8 cellular contexts compared by ENCODE assay signal in genomic region chr1:86833461-86834215, GRCh38.
DNase-seq lines count a peak whose midpoint lies in the region; ATAC-seq and TF ChIP-seq lines count a peak whose summit lies in the region.

No MANE protein-coding gene starts in this region.

- peak; percentile 86 for ATAC-seq in GM18517 (IDR thresholded peaks at IDR 0.05; ENCODE audit: unreplicated experiment)
- ATAC-seq in HG03135 (IDR thresholded peaks at IDR 0.05; ENCODE audit: unreplicated experiment) = peak; percentile 80
- peak; percentile 93 for ATAC-seq in left colon

- intact Hi-C loops in left colon (cut with DNase I, micrococcal nuclease) = loop anchor here (5.0 to 10.0 kb wide), 3 partner anchors 131 to 249 kb away; no protein-coding TSS in a partner anchor

- peak; percentile 55 for TF ChIP-seq CTCF in AG04449 (IDR thresholded peaks at IDR 0.05; ENCODE audit: insufficient read depth, low read length, missing control alignments)

- POLR2A ChIA-PET in AG04449 (lab: Yijun Ruan, JAX) = no interaction called here

- CTCF ChIA-PET in AG04449 (lab: Yijun Ruan, JAX) = interaction anchor here (0.9 to 5.8 kb wide), 34 partner anchors 9 to 450 kb away, joined by 3 to 92 read pairs (median 4); partner anchors contain the start of genes HS2ST1 and SH3GLB1

- peak; percentile 45 for DNase-seq in AG04449 (ENCODE audit: low read depth, low spot score)
- peak; percentile 71 for DNase-seq in NCI-H226
- peak in 3 of 4 experiments; percentile 2 to 15 (median 13) for DNase-seq in activated CD4-positive, CD25-positive, alpha-beta regulatory T cell (lab: John Stamatoyannopoulos, UW)
- DNase-seq in cerebellar cortex (ENCODE audit: low spot score) = peak; percentile 87
- DNase-seq in left colon = peak; percentile 72 to 81
- peak; percentile 37 to 50 for DNase-seq in stimulated activated CD4-positive, alpha-beta T cell treated with anti-CD3 and anti-CD28 coated beads, Interleukin-2, amount 100 ng/mL, for 48 hours

- no peak overlapping the region for H3K4me3 ChIP-seq in AG04449 (ENCODE audit: low read depth, low read length)

Comparison
In these comparisons a context has a peak if more than half of its experiments do, and no peak if none do; other contexts are left out.
1. DNase-seq: peak in every context shown above with its lines; median percentile 87 in cerebellar cortex; 76 in left colon; 71 in NCI-H226; 45 in AG04449; 44 in stimulated activated CD4-positive, alpha-beta T cell treated with anti-CD3 and anti-CD28 coated beads, Interleukin-2, amount 100 ng/mL, for 48 hours; 13 in activated CD4-positive, CD25-positive, alpha-beta regulatory T cell.